ENCODE assay signal across 20 cellular contexts in genomic region chr7:104901239-104901638, GRCh38.
"Had no signal": no experiment of that assay in that cellular context is flagged by ENCODE, and none has a peak within 500 bp of the region (broad histone marks: within the 10 kb centered on the region; RNA-seq: fewer than 3 reads in every experiment).

No MANE protein-coding gene starts in this region.

- ATAC-seq: activated naive CD8-positive, alpha-beta T cell treated with anti-CD3 and anti-CD28 coated beads, Interleukin-2, amount 50 U/mL, for 24 hours; left lobe of liver; lower lobe of right lung; T-helper 17 cell had no signal

- H3K9me3 Mint-ChIP-seq: activated CD4-positive, alpha-beta memory T cell treated with anti-CD3 and anti-CD28 coated beads, Interleukin-2, amount 10 ng/mL, durations not matched to agents 7 days and 5 days; activated naive CD8-positive, alpha-beta T cell treated with anti-CD3 and anti-CD28 coated beads, Interleukin-2, amount 50 U/mL, for 24 hours; naive B cell had no signal

- H3K4me3 Mint-ChIP-seq: activated CD4-positive, alpha-beta memory T cell treated with anti-CD3 and anti-CD28 coated beads, Interleukin-2, amount 10 ng/mL, durations not matched to agents 7 days and 5 days; activated naive CD8-positive, alpha-beta T cell treated with anti-CD3 and anti-CD28 coated beads, Interleukin-2, amount 50 U/mL, for 24 hours; naive B cell; neural progenitor cell; T-helper 17 cell had no signal

- H3K27me3 ChIP-seq: brain microvascular endothelial cell, heart right ventricle, tibial artery had no signal

- H3K27ac Mint-ChIP-seq: activated CD4-positive, alpha-beta memory T cell treated with anti-CD3 and anti-CD28 coated beads, Interleukin-2, amount 10 ng/mL, durations not matched to agents 7 days and 5 days; activated naive CD8-positive, alpha-beta T cell treated with anti-CD3 and anti-CD28 coated beads, Interleukin-2, amount 50 U/mL, for 24 hours; naive B cell; neural progenitor cell; T-helper 17 cell had no signal

- H3K27ac ChIP-seq: brain microvascular endothelial cell, epithelial cell of prostate, heart right ventricle, lower lobe of right lung, neural progenitor cell, tibial artery had no signal

- H3K4me3 ChIP-seq: heart right ventricle, lower lobe of right lung, neural progenitor cell, tibial artery had no signal

- DNase-seq: activated CD4-positive, alpha-beta memory T cell treated with anti-CD3 and anti-CD28 coated beads, Interleukin-2, amount 10 ng/mL, durations not matched to agents 7 days and 5 days; activated CD4-positive, alpha-beta T cell treated with anti-CD3 and anti-CD28 coated beads for 4 hours; activated CD4-positive, CD25-positive, alpha-beta regulatory T cell; activated effector memory CD4-positive, alpha-beta T cell treated with anti-CD3 and anti-CD28 coated beads, Interleukin-2, amount 50 U/mL, for 16 hours; activated naive CD4-positive, alpha-beta T cell treated with anti-CD3 and anti-CD28 coated beads, Interleukin-2, amount 50 U/mL, for 16 hours; activated naive CD8-positive, alpha-beta T cell treated with anti-CD3 and anti-CD28 coated beads, Interleukin-2, amount 50 U/mL, for 24 hours; aorta; brain microvascular endothelial cell; central memory CD4-positive, alpha-beta T cell; heart right ventricle; lower lobe of right lung; mesendoderm; naive B cell; stimulated activated CD4-positive, alpha-beta T cell treated with anti-CD3 and anti-CD28 coated beads, Interleukin-4, amount 100 ng/mL, for 24 hours; stimulated activated naive CD4-positive, alpha-beta T cell treated with Interleukin-2 at 50 U/mL for 16 hours; T-helper 17 cell; tibial artery had no signal
